14 cellular contexts compared by ENCODE assay signal in the genomic region with DNA sequence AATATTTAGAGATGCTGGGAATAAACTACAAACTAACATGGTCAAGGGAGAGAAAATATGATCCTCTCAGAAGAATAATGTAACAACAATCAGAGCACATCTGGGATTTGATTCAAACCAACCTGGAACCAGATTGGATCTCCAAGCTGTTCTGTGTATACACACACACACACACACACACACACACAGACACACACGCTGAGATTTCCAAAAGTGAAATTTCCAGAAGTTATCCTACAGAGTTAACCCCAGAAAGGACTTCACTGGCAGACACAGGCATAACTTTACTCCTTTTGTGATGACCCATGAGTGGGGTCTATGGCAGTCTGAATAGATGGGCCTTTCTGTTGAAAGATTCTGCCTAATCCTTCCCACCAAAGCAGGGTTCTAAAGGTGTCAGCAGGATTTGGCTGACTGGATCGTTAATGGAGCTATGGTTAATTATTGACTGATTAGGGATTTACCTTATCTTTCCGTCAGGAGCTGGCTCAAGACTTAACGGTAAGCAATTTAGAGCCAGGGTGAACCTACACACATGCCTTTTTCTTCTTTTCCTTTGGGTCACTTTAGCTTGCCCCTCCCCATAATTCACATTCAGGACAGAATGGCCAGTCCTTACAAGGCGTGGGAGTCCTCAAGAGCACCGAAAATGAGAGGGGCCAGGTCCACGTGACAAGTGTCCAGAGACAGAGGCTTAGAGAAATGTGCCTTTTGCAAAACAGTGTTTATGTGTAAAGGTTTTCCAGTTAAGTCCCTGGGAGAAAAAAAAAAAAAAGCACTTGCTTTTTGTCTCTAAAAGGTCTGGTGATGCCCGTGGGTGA. TPM values are rescaled to one million over a fixed set of nuclear protein-coding genes. Genes with fewer than 3 reads are reported as not detected.
"Had no signal": no experiment of that assay in that cellular context is flagged by ENCODE, and none has a peak within 500 bp of the region (broad histone marks: within the 10 kb centered on the region; RNA-seq: fewer than 3 reads in every experiment).

No MANE protein-coding gene starts in this region.

- H3K4me1 ChIP-seq: testis had no signal

- H3K9me3 Mint-ChIP-seq: central memory CD8-positive, alpha-beta T cell had no signal

- H3K4me3 ChIP-seq: testis had no signal

- H3K36me3 Mint-ChIP-seq: activated naive CD4-positive, alpha-beta T cell treated with anti-CD3 and anti-CD28 coated beads, Interleukin-2, amount 50 U/mL, for 24 hours; brain had no signal

- H3K4me1 Mint-ChIP-seq: central memory CD8-positive, alpha-beta T cell; T-helper 17 cell had no signal

- H3K4me3 Mint-ChIP-seq: activated naive CD4-positive, alpha-beta T cell treated with anti-CD3 and anti-CD28 coated beads, Interleukin-2, amount 50 U/mL, for 24 hours; central memory CD8-positive, alpha-beta T cell; effector memory CD8-positive, alpha-beta T cell; natural killer cell; stimulated activated naive CD8-positive, alpha-beta T cell treated with anti-CD3 and anti-CD28 coated beads, Interleukin-15, Interleukin-2, amounts not matched to agents 100 ng/mL and 50 ng/mL, for 24 hours; T-helper 17 cell had no signal

- H3K9me3 ChIP-seq: testis had no signal

- H3K27ac ChIP-seq: testis had no signal

- ATAC-seq: effector memory CD8-positive, alpha-beta T cell; natural killer cell; T-helper 17 cell had no signal

- H3K27me3 ChIP-seq: testis had no signal

- DNase-seq: activated CD4-positive, alpha-beta T cell treated with anti-CD3 and anti-CD28 coated beads, Interleukin-2, amount 50 U/mL, for 1 hour; effector memory CD8-positive, alpha-beta T cell; erythroblast; hypothalamus; mammary epithelial cell; natural killer cell; stimulated activated CD4-positive, alpha-beta T cell treated with anti-CD3 and anti-CD28 coated beads, Interleukin-15, amount 100 ng/mL, for 24 hours; stimulated activated CD4-positive, alpha-beta T cell treated with anti-CD3 and anti-CD28 coated beads, Interleukin-4, amount 100 ng/mL, for 24 hours; T-helper 17 cell; testis had no signal

- H3K27ac Mint-ChIP-seq: brain; effector memory CD8-positive, alpha-beta T cell; natural killer cell; stimulated activated naive CD8-positive, alpha-beta T cell treated with anti-CD3 and anti-CD28 coated beads, Interleukin-15, Interleukin-2, amounts not matched to agents 100 ng/mL and 50 ng/mL, for 24 hours; T-helper 17 cell had no signal

RNA-seq across cellular contexts. Expression of a gene that starts 10.9 kb away (rescaled TPM):
- total RNA-seq: natural killer cell, T-helper 17 cell had no signal
